8 cellular contexts compared by ENCODE assay signal in the genomic region with DNA sequence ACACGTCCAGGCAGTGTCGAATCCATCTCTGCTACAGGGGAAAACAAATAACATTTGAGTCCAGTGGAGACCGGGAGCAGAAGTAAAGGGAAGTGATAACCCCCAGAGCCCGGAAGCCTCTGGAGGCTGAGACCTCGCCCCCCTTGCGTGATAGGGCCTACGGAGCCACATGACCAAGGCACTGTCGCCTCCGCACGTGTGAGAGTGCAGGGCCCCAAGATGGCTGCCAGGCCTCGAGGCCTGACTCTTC. TPM values are rescaled to one million over a fixed set of nuclear protein-coding genes. Genes with fewer than 3 reads are reported as not detected.
DNase-seq lines count a peak whose midpoint lies in the region; ATAC-seq and TF ChIP-seq lines count a peak whose summit lies in the region.

No MANE protein-coding gene starts in this region.

- no peak for TF ChIP-seq CTCF in 22Rv1 (IDR thresholded peaks at IDR 0.05)
- TF ChIP-seq CTCF in GM13976 (IDR thresholded peaks at IDR 0.05; ENCODE audit: borderline replicate concordance, control extremely low read depth, extremely low read depth, insufficient read depth, missing control alignments), result no peak

- intact Hi-C loops in activated CD4-positive, alpha-beta memory T cell treated with anti-CD3 and anti-CD28 coated beads for 36 hours (cut with micrococcal nuclease), result loop anchor here (1.0 to 5.0 kb wide), 9 partner anchors 11 to 319 kb away; partner anchors contain the start of genes EIF5A, ELP5, POLR2A and SENP3

- H3K27ac Mint-ChIP-seq in activated CD4-positive, alpha-beta memory T cell treated with anti-CD3 and anti-CD28 coated beads for 36 hours, result peak overlapping the region; percentile 100

- H3K4me1 Mint-ChIP-seq in activated CD4-positive, alpha-beta memory T cell treated with anti-CD3 and anti-CD28 coated beads for 36 hours (ENCODE audit: low read depth), result peaks cover 46% of the 10 kb centered on the region

- ATAC-seq in GM21825 (IDR thresholded peaks at IDR 0.05; ENCODE audit: unreplicated experiment) (peak; percentile 83), HG02759 (IDR thresholded peaks at IDR 0.05; ENCODE audit: unreplicated experiment) (no peak)

- H3K9me3 Mint-ChIP-seq in activated CD4-positive, alpha-beta memory T cell treated with anti-CD3 and anti-CD28 coated beads for 36 hours, result no peaks in the 10 kb centered on the region

- CTCF ChIA-PET in activated CD4-positive, alpha-beta memory T cell treated with anti-CD3 and anti-CD28 coated beads for 36 hours (lab: Charles Lee), result interaction anchor here (1.4 to 3.1 kb wide), 4 partner anchors 11 to 217 kb away, joined by 3 to 25 read pairs (median 7); partner anchors contain the start of genes SENP3 and TP53

- H3K27me3 Mint-ChIP-seq in activated CD4-positive, alpha-beta memory T cell treated with anti-CD3 and anti-CD28 coated beads for 36 hours, result peaks cover 2% of the 10 kb centered on the region

- POLR2A ChIA-PET in activated CD4-positive, alpha-beta memory T cell treated with anti-CD3 and anti-CD28 coated beads for 36 hours (lab: Charles Lee), result interaction anchor here (0.5 to 5.9 kb wide), 5 partner anchors 11 to 283 kb away, joined by 3 to 61 read pairs (median 4); partner anchors contain the start of genes MPDU1, SENP3 and TP53

- peak overlapping the region; percentile 99 for H3K4me3 Mint-ChIP-seq in activated CD4-positive, alpha-beta memory T cell treated with anti-CD3 and anti-CD28 coated beads for 36 hours

- in situ Hi-C loops in GM13976 (cut with MboI; ENCODE audit: low sequenced_read_pairs, unreplicated experiment), result no loop called here

- peak overlapping the region; percentile 72 for H3K9ac ChIP-seq in iPS-18a (ENCODE audit: low read length)

- H3K4me1 ChIP-seq in iPS-18a (ENCODE audit: control insufficient read depth, low read depth, low read length), result peaks cover 13% of the 10 kb centered on the region

- no peaks in the 10 kb centered on the region for H3K27me3 ChIP-seq in iPS-18a (ENCODE audit: control insufficient read depth, insufficient read depth, low read length)

- H3K4me3 ChIP-seq in iPS-18a (ENCODE audit: low read length), result peak overlapping the region; percentile 69

- H3K27ac ChIP-seq in 22Rv1 (peak overlapping the region; percentile 99), iPS-18a (ENCODE audit: low read length) (peak overlapping the region; percentile 59), temporal lobe (ENCODE audit: low read depth, low read length) (peak overlapping the region; percentile 94)

- peaks cover 56% of the 10 kb centered on the region for H3K36me3 Mint-ChIP-seq in activated CD4-positive, alpha-beta memory T cell treated with anti-CD3 and anti-CD28 coated beads for 36 hours

- H3K9me3 ChIP-seq in iPS-18a (ENCODE audit: control insufficient read depth, low read depth, low read length), result no peaks in the 10 kb centered on the region

- peaks cover 64% of the 10 kb centered on the region for H3K36me3 ChIP-seq in iPS-18a (ENCODE audit: control insufficient read depth, low read depth, low read length)

- DNase-seq in activated CD4-positive, alpha-beta memory T cell treated with anti-CD3 and anti-CD28 coated beads for 36 hours, result no peak
- no peak for DNase-seq in inferior parietal cortex (ENCODE audit: extremely low spot score)
- DNase-seq in GM13976 (ENCODE audit: low spot score), result no peak

RNA-seq across cellular contexts. Expression of gene CD68, which starts 7.2 kb away (rescaled TPM):
- total RNA-seq in activated CD4-positive, alpha-beta memory T cell treated with anti-CD3 and anti-CD28 coated beads for 36 hours, result 10 to 100 TPM; 31.5 to 34.1 TPM
- 0.25 TPM for total RNA-seq in temporal lobe

RNA-seq across cellular contexts. Expression of gene SENP3, which starts 10.5 kb away (rescaled TPM):
- 10 to 100 TPM; 50.8 to 53.2 TPM for total RNA-seq in activated CD4-positive, alpha-beta memory T cell treated with anti-CD3 and anti-CD28 coated beads for 36 hours
- total RNA-seq in temporal lobe, result 50.9 TPM

RNA-seq across cellular contexts. Expression of gene MPDU1, which starts 11.4 kb away (rescaled TPM):
- total RNA-seq in activated CD4-positive, alpha-beta memory T cell treated with anti-CD3 and anti-CD28 coated beads for 36 hours, result 10 to 100 TPM; 52.6 to 52.9 TPM
- 28.5 TPM for total RNA-seq in temporal lobe

RNA-seq across cellular contexts. Expression of gene TNFSF13, which starts 13.7 kb away (rescaled TPM):
- under 1 TPM; 0.71 to 0.94 TPM for total RNA-seq in activated CD4-positive, alpha-beta memory T cell treated with anti-CD3 and anti-CD28 coated beads for 36 hours
- total RNA-seq in temporal lobe, result 0.49 TPM

RNA-seq across cellular contexts. Expression of gene SOX15, which starts 17.6 kb away (rescaled TPM):
- total RNA-seq in activated CD4-positive, alpha-beta memory T cell treated with anti-CD3 and anti-CD28 coated beads for 36 hours, result under 1 TPM in 1 of 2 experiments, not detected in 1; 0.29 TPM
- total RNA-seq in temporal lobe, result 0.49 TPM

Comparison
In these comparisons a context has a peak if more than half of its experiments do, and no peak if none do; other contexts are left out.
1. RNA of gene CD68, which starts 7.2 kb away (total RNA-seq): 31.5 to 34.1 TPM in activated CD4-positive, alpha-beta memory T cell treated with anti-CD3 and anti-CD28 coated beads for 36 hours; 0.25 TPM in temporal lobe (single experiment); every median in the first group is over 10 times any median in the second.
2. Peak in every context shown above with its lines, with median percentiles within 50 percentile points of each other: H3K27ac ChIP-seq.